ENCODE assay signal across 8 cellular contexts in the genomic region with DNA sequence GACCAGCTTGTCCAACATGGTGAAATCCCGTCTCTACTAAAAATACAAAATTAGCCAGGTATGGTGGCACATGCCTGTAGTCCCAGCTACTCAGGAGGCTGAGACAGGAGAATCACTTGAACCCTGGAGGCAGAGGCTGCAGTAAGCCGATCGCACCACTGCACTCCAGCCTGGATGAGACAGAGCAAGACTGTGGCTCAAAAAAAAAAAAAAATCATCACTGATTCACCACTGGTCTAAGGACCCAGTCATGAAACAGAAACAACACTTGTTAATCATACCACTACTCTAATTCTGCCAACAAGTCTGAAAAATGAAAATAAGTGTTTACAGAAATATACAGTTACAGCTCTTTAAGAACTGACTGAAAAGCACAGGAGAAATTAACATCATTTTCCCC. TPM values are rescaled to one million over a fixed set of nuclear protein-coding genes. Genes with fewer than 3 reads are reported as not detected.
DNase-seq lines count a peak whose midpoint lies in the region; ATAC-seq and TF ChIP-seq lines count a peak whose summit lies in the region.
"Not testable (repeated sequence)": the region's sequence is repeated elsewhere in the genome, so short reads cannot be mapped to it uniquely, and the experiment has no call there.

No MANE protein-coding gene starts in this region.

- H2AK5ac ChIP-seq in IMR-90 (ENCODE audit: low read depth, low read length), result not testable (repeated sequence)

- not testable (repeated sequence) for H3K9ac ChIP-seq in IMR-90 (ENCODE audit: low read depth, low read length)

- H4K91ac ChIP-seq in IMR-90 (ENCODE audit: insufficient read depth, low read depth, low read length), result not testable (repeated sequence)

- peaks cover 10% of the 10 kb centered on the region for H3K9me1 ChIP-seq in IMR-90 (ENCODE audit: insufficient read depth, low read length)

- not testable (repeated sequence) for H2AK9ac ChIP-seq in IMR-90 (replicated peaks; ENCODE audit: low read depth, low read length, poor library complexity)

- not testable (repeated sequence) for H4K8ac ChIP-seq in IMR-90 (ENCODE audit: low read depth in 2 of 2, low read length in 2 of 2)

- H2BK5ac ChIP-seq in IMR-90 (ENCODE audit: low read depth, low read length, poor library complexity, severe bottlenecking), result not testable (repeated sequence)

- POLR2A ChIA-PET in GM10248 (lab: Yijun Ruan, JAX); IMR-90 (lab: Charles Lee; ENCODE audit: unreplicated experiment): not testable (repeated sequence)

- not testable (repeated sequence) for H2BK15ac ChIP-seq in IMR-90 (ENCODE audit: low read depth, low read length)

- not testable (repeated sequence) for TF ChIP-seq CTCF in GM10248 (IDR thresholded peaks at IDR 0.05; ENCODE audit: control extremely low read depth, extremely low read depth, low read depth, missing control alignments); IMR-90 (conservative IDR thresholded peaks at IDR 0.05; ENCODE audit: low read depth, low read length)

- BruUV-seq in IMR-90 (replicated peaks; lab: Mats Ljungman, UMichigan), result not testable (repeated sequence)

- peaks cover 23% of the 10 kb centered on the region for H3K36me3 Mint-ChIP-seq in activated CD4-positive, alpha-beta T cell treated with anti-CD3 and anti-CD28 coated beads, Interleukin-2, amount 10 ng/mL, durations not matched to agents 24 days and 14 days (ENCODE audit: low read depth)
- not testable (repeated sequence) for H3K36me3 Mint-ChIP-seq in effector memory CD8-positive, alpha-beta T cell (ENCODE audit: insufficient read depth)

- H3K4me1 Mint-ChIP-seq in activated CD4-positive, alpha-beta T cell treated with anti-CD3 and anti-CD28 coated beads, Interleukin-2, amount 10 ng/mL, durations not matched to agents 24 days and 14 days, result peaks cover 41% of the 10 kb centered on the region
- peaks cover 45 to 72% of the 10 kb centered on the region in 2 donors for H3K4me1 Mint-ChIP-seq in effector memory CD8-positive, alpha-beta T cell (ENCODE audit: low read depth in 2 of 2)

- TF ChIP-seq RAD21 in IMR-90 (IDR thresholded peaks at IDR 0.05; ENCODE audit: low read length), result not testable (repeated sequence)

- H3K4me3 Mint-ChIP-seq in activated CD4-positive, alpha-beta T cell treated with anti-CD3 and anti-CD28 coated beads, Interleukin-2, amount 10 ng/mL, durations not matched to agents 24 days and 14 days, result not testable (repeated sequence)
- H3K4me3 Mint-ChIP-seq in effector memory CD8-positive, alpha-beta T cell, result peak overlapping the region; percentile 50 to 55

- not testable (repeated sequence) for H3K4ac ChIP-seq in IMR-90 (ENCODE audit: low read depth, low read length)

- not testable (repeated sequence) for H3K9me3 ChIP-seq in IMR-90 (ENCODE audit: control insufficient read depth, insufficient read depth, low read length)

- H3K79me1 ChIP-seq in IMR-90 (ENCODE audit: low read depth in 1 of 2, low read length in 2 of 2), result peaks cover 4 to 44% of the 10 kb centered on the region in 2 experiments; a peak in 3 of 4 replicates

- H3K23ac ChIP-seq in IMR-90 (ENCODE audit: low read depth, low read length), result not testable (repeated sequence)

- DNase-seq in GM10248 (ENCODE audit: extremely low spot score) (peak; percentile 41), IMR-90 (peak; percentile 61)
- not testable (repeated sequence) for DNase-seq in activated CD4-positive, alpha-beta T cell treated with anti-CD3 and anti-CD28 coated beads, Interleukin-2, amount 10 ng/mL, durations not matched to agents 24 days and 14 days; effector memory CD8-positive, alpha-beta T cell
- peak; percentile 17 for DNase-seq in stimulated activated CD4-positive, alpha-beta T cell treated with anti-CD3 and anti-CD28 coated beads, Interleukin-12 subunit alpha, Interleukin-12 subunit beta, amount 100 ng/mL, for 4 hours

- ATAC-seq in GM19324 (IDR thresholded peaks at IDR 0.05; ENCODE audit: low FRiP score, unreplicated experiment) (peak; percentile 77), GM21786 (IDR thresholded peaks at IDR 0.05; ENCODE audit: unreplicated experiment) (peak; percentile 93), HG03064 (IDR thresholded peaks at IDR 0.05; ENCODE audit: low read depth, unreplicated experiment) (peak; percentile 79), IMR-90 (ENCODE audit: low read depth) (peak; percentile 72)
- not testable (repeated sequence) for ATAC-seq in effector memory CD8-positive, alpha-beta T cell (replicated peaks)

- H3K36me3 ChIP-seq in IMR-90 (ENCODE audit: control insufficient read depth, insufficient read depth, low read length), result not testable (repeated sequence)

- intact Hi-C loops in IMR-90 (cut with micrococcal nuclease), result not testable (repeated sequence)
- intact Hi-C loops in activated CD4-positive, alpha-beta T cell treated with anti-CD3 and anti-CD28 coated beads, Interleukin-2, amount 10 ng/mL, durations not matched to agents 24 days and 14 days (cut with micrococcal nuclease), result loop anchor here (1.0 kb wide), 1 partner anchor 11 kb away; no protein-coding TSS in a partner anchor

- H3K9me3 Mint-ChIP-seq in activated CD4-positive, alpha-beta T cell treated with anti-CD3 and anti-CD28 coated beads, Interleukin-2, amount 10 ng/mL, durations not matched to agents 24 days and 14 days; effector memory CD8-positive, alpha-beta T cell: not testable (repeated sequence)

- H3K4me1 ChIP-seq in IMR-90 (ENCODE audit: control insufficient read depth, insufficient read depth, low read length), result not testable (repeated sequence)

- not testable (repeated sequence) for H3K14ac ChIP-seq in IMR-90 (replicated peaks; ENCODE audit: low read depth, low read length)

- WGBS in IMR-90 (ENCODE audit: extremely low coverage in 2 of 2, insufficient read length in 1 of 2), 2 experiments, result 90% methylated on average over 2 of the region's 3 CpGs; no CpG with 5 or more reads in 1 of the 2 experiments

- not testable (repeated sequence) for H3K27me3 ChIP-seq in IMR-90 (ENCODE audit: control insufficient read depth, insufficient read depth, low read length)

- not testable (repeated sequence) for H2BK20ac ChIP-seq in IMR-90 (ENCODE audit: low read depth, low read length)

- not testable (repeated sequence) for H2BK120ac ChIP-seq in IMR-90 (ENCODE audit: low read depth, low read length)

- not testable (repeated sequence) for H3K27me3 Mint-ChIP-seq in activated CD4-positive, alpha-beta T cell treated with anti-CD3 and anti-CD28 coated beads, Interleukin-2, amount 10 ng/mL, durations not matched to agents 24 days and 14 days; effector memory CD8-positive, alpha-beta T cell

- H4K20me1 ChIP-seq in IMR-90 (ENCODE audit: insufficient read depth, low read length), result peaks cover 86% of the 10 kb centered on the region

- not testable (repeated sequence) for H3K56ac ChIP-seq in IMR-90 (ENCODE audit: extremely low read depth, insufficient read depth, low read length)

- CTCF ChIA-PET in GM10248 (lab: Yijun Ruan, JAX) (interaction anchor here (0.9 to 1.8 kb wide), 4 partner anchors 10 to 187 kb away, joined by 3 to 5 read pairs (median 4); no protein-coding TSS in a partner anchor), IMR-90 (lab: Yijun Ruan, JAX) (interaction anchor here (0.7 kb wide), 1 partner anchor 373 kb away, joined by 4 read pairs; no protein-coding TSS in a partner anchor)

- dilution Hi-C loops in IMR-90 (cut with HindIII; ENCODE audit: low sequenced_read_pairs, unreplicated experiment), result not testable (repeated sequence)

- not testable (repeated sequence) for H4K5ac ChIP-seq in IMR-90 (ENCODE audit: low read depth, low read length)

- not testable (repeated sequence) for H3K27ac ChIP-seq in IMR-90 (ENCODE audit: insufficient read depth, low read length)

- not testable (repeated sequence) for H3K18ac ChIP-seq in IMR-90 (ENCODE audit: low read depth, low read length)

- not testable (repeated sequence) for H2AFZ ChIP-seq in IMR-90 (replicated peaks; ENCODE audit: low read length, poor library complexity)

- TF ChIP-seq POLR2A in IMR-90 (IDR thresholded peaks at IDR 0.05; ENCODE audit: low read depth, low read length), result not testable (repeated sequence)

- in situ Hi-C loops in IMR-90 (cut with MboI; ENCODE audit: low sequenced_read_pairs), result loop anchor here (10.0 kb wide), 1 partner anchor 1140 kb away; no protein-coding TSS in a partner anchor

- H3K4me2 ChIP-seq in IMR-90 (ENCODE audit: low read depth, low read length), result not testable (repeated sequence)

- H3K27ac Mint-ChIP-seq in activated CD4-positive, alpha-beta T cell treated with anti-CD3 and anti-CD28 coated beads, Interleukin-2, amount 10 ng/mL, durations not matched to agents 24 days and 14 days, result peak overlapping the region; percentile 71
- peak overlapping the region; percentile 13 to 56 for H3K27ac Mint-ChIP-seq in effector memory CD8-positive, alpha-beta T cell

- H3K4me3 ChIP-seq in IMR-90 (ENCODE audit: insufficient read depth, low read depth, low read length), result not testable (repeated sequence)

RNA-seq across cellular contexts. Expression of a gene that starts 12.7 kb away (rescaled TPM):
- 170 and 181 TPM in 2 replicates for total RNA-seq in IMR-90 (2012; rRNA removed)
- 25.2 and 29.3 TPM in 2 replicates for polyA plus RNA-seq in IMR-90 (2012; rRNA removed)
- 6.6 and 8.7 TPM in 2 replicates for polyA plus RNA-seq in IMR-90 (2012; cell fraction: cytosol; rRNA removed)
- 7.5 and 56.1 TPM in 2 replicates for polyA plus RNA-seq in IMR-90 (2012; cell fraction: nucleus; rRNA removed; ENCODE audit: low replicate concordance)
- total RNA-seq in activated CD4-positive, alpha-beta T cell treated with anti-CD3 and anti-CD28 coated beads, Interleukin-2, amount 10 ng/mL, durations not matched to agents 24 days and 14 days, result 160 and 178 TPM in 2 replicates
